ENCODE assay signal across 17 cellular contexts in genomic region chr16:89709166-89709565, GRCh38.
"Had no signal": no experiment of that assay in that cellular context is flagged by ENCODE, and none has a peak within 500 bp of the region (broad histone marks: within the 10 kb centered on the region; RNA-seq: fewer than 3 reads in every experiment).

No MANE protein-coding gene starts in this region.

- DNase-seq: activated gamma-delta T cell treated with Interleukin-2 at 50 U/mL for 16 hours; activated T-cell treated with anti-CD3 and anti-CD28 coated beads, Interleukin-2, amount 50 U/mL, for 1 hour; effector memory CD4-positive, alpha-beta T cell; glutamatergic neuron; hippocampal formation; mesenchymal stem cell; nephron progenitor cell; right lobe of liver; stimulated activated CD4-positive, alpha-beta T cell treated with anti-CD3 and anti-CD28 coated beads, Interleukin-1b, Interleukin-23, amount 100 ng/mL, for 48 hours; substantia nigra; thyroid gland had no signal

- H3K27me3 ChIP-seq: right lobe of liver, thyroid gland had no signal

- H3K9me3 ChIP-seq: esophagus muscularis mucosa, mucosa of descending colon, right lobe of liver, thyroid gland had no signal

- H3K36me3 ChIP-seq: right lobe of liver, thyroid gland had no signal

- FAIRE-seq: endothelial cell of umbilical vein, frontal cortex, keratinocyte had no signal

- H3K27ac ChIP-seq: esophagus muscularis mucosa, right lobe of liver, skin epidermis, thyroid gland had no signal

- ATAC-seq: right lobe of liver had no signal

- H3K4me3 ChIP-seq: esophagus muscularis mucosa, mucosa of descending colon, right lobe of liver, skin epidermis, thyroid gland had no signal
